In the genomic region with DNA sequence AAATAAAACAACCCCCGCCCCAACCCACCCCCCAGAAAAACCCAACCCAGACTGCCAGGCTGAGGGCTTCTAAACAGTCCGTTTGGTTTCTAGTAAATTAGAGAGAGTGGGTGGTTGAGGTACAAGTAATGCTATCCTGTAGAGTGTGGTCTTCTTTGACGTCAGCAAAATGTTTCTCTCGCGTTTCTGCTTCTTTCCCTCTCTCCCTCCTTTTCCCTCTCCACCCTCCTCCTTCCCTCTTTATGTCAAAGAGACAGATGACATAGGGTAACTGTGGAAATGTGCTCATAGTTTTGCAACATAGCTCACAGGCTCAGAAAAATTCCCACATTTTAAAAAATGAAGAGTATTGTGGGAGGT, we compare ENCODE assay signal across 8 cellular contexts.
DNase-seq lines count a peak whose midpoint lies in the region; ATAC-seq and TF ChIP-seq lines count a peak whose summit lies in the region.

No MANE protein-coding gene starts in this region.

- DNase-seq in H9 = no peak
- no peak for DNase-seq in Right ventricle myocardium superior
- DNase-seq in lower leg skin (ENCODE audit: low spot score in 2 of 2) = no peak
- no peak for DNase-seq in MV-4-11 (lab: John Stamatoyannopoulos, UW)
- no peak for DNase-seq in NCI-H128 (lab: John Stamatoyannopoulos, UW; ENCODE audit: unreplicated experiment)
- DNase-seq in NCI-H82 treated with DMSO at 0.1 percent for 48 hours (lab: John Stamatoyannopoulos, UW; ENCODE audit: unreplicated experiment) = no peak

- H3K36me3 ChIP-seq in skeletal muscle satellite cell (ENCODE audit: insufficient read depth, low read length) = no peaks in the 10 kb centered on the region

- no peaks in the 10 kb centered on the region for H3K79me1 ChIP-seq in H9 (ENCODE audit: insufficient read depth, low read depth, low read length, poor library complexity, severe bottlenecking)

- no peak overlapping the region for H2AK5ac ChIP-seq in H9 (ENCODE audit: insufficient read length, low read length)

- H3K27me3 ChIP-seq in H9 (ENCODE audit: insufficient read depth, low read length) (no peaks in the 10 kb centered on the region; the same call in 1 of the 2 replicates), skeletal muscle satellite cell (ENCODE audit: control insufficient read depth, insufficient read depth, low read length) (no peaks in the 10 kb centered on the region)

- no peak overlapping the region for H3K56ac ChIP-seq in H9 (ENCODE audit: insufficient read length, low read depth, low read length)

- H3K9me3 Mint-ChIP-seq in H9 = no peaks in the 10 kb centered on the region; a peak in 1 of 5 replicates

- peak; percentile 35 for ATAC-seq in Right ventricle myocardium superior (ENCODE audit: poor library complexity)

- no peaks in the 10 kb centered on the region for H3K79me2 ChIP-seq in H9 (ENCODE audit: insufficient read depth, low read length)

- no peak overlapping the region for H2BK20ac ChIP-seq in H9 (ENCODE audit: low read depth, low read length, poor library complexity, severe bottlenecking)

- H3K27ac ChIP-seq in H9 (ENCODE audit: insufficient read length, low read depth, low read length) = peak overlapping the region; percentile 74

- peak overlapping the region; percentile 24; the same call in 1 of the 2 replicates for H3K14ac ChIP-seq in H9 (ENCODE audit: insufficient read depth, low read length)

- H3K4me3 Mint-ChIP-seq in H9 = peak overlapping the region; percentile 45 to 67

- no peak overlapping the region for H2BK5ac ChIP-seq in H9 (ENCODE audit: insufficient read length, low read length)

- H3K9me3 ChIP-seq in H9 (ENCODE audit: control insufficient read depth, low read depth, low read length) (no peaks in the 10 kb centered on the region), skeletal muscle satellite cell (replicated peaks; ENCODE audit: low read length) (no peaks in the 10 kb centered on the region)

- H3K27ac Mint-ChIP-seq in H9 = peak overlapping the region; percentile 27 to 97 (median 74)

- intact Hi-C loops in Right ventricle myocardium superior (cut with DNase I) (no loop called here), lower leg skin (cut with DNase I; ENCODE audit: low total_unique reads) (no loop called here)

- peak overlapping the region; percentile 21 for H3K18ac ChIP-seq in H9 (ENCODE audit: insufficient read length, low read depth, low read length)

- H2BK120ac ChIP-seq in H9 (ENCODE audit: low read depth, low read length, poor library complexity, severe bottlenecking) = peak overlapping the region; percentile 24

- no peak overlapping the region for H4K5ac ChIP-seq in H9 (ENCODE audit: insufficient read length, low read depth, low read length)

- H3K4me3 ChIP-seq in WI38 (ENCODE audit: low read depth, low read length) = peak overlapping the region; percentile 49
- H3K4me3 ChIP-seq in skeletal muscle satellite cell (ENCODE audit: low read length) = peak overlapping the region; percentile 31
- H3K4me3 ChIP-seq in lower leg skin (ENCODE audit: low read depth, poor library complexity, severe bottlenecking) = no peak overlapping the region

- no peak overlapping the region for H3T11ph ChIP-seq in H9 (ENCODE audit: low read length)

- H3K23me2 ChIP-seq in H9 (ENCODE audit: insufficient read length, low read depth, low read length, poor library complexity, severe bottlenecking) = peaks cover 3% of the 10 kb centered on the region

- H2BK12ac ChIP-seq in H9 (ENCODE audit: insufficient read length, low read depth, low read length) = no peak overlapping the region

- H4K91ac ChIP-seq in H9 (ENCODE audit: insufficient read length, low read depth, low read length) = no peak overlapping the region

- no peak overlapping the region for H3K4ac ChIP-seq in H9 (ENCODE audit: low read depth, low read length)

- H3K4me1 Mint-ChIP-seq in H9 = peaks cover 42 to 49% of the 10 kb centered on the region in 2 experiments

- no peak overlapping the region for H4K8ac ChIP-seq in H9 (replicated peaks; ENCODE audit: insufficient read length, low read depth, low read length)

- WGBS in H9 (ENCODE audit: extremely low coverage, insufficient read length, low lambda C conversion rate) = no CpG with 5 or more reads among the region's 5 CpGs
- 12 to 19% methylated on average over 5 of the region's 5 CpGs for WGBS in lower leg skin, 2 donors

- H3K4me2 ChIP-seq in H9 (ENCODE audit: insufficient read depth, insufficient read length, low read length) = peak overlapping the region; percentile 68
- H3K4me2 ChIP-seq in skeletal muscle satellite cell (ENCODE audit: low read length) = peak overlapping the region; percentile 74

- no peak overlapping the region for H3K23ac ChIP-seq in H9 (ENCODE audit: insufficient read length, low read depth, low read length)

- no peak overlapping the region for H3K9ac ChIP-seq in H9 (ENCODE audit: extremely low read depth, insufficient read length, low read length)
- H3K9ac ChIP-seq in skeletal muscle satellite cell (ENCODE audit: low read depth, low read length) = peak overlapping the region; percentile 81

- TF ChIP-seq POLR2A in lower leg skin (IDR thresholded peaks at IDR 0.05) = no peak

- H2AFZ ChIP-seq in H9 (ENCODE audit: low read length) = no peak overlapping the region

- H2BK15ac ChIP-seq in H9 (ENCODE audit: low read depth, low read length) = no peak overlapping the region

- TF ChIP-seq CTCF in H9 (conservative IDR thresholded peaks at IDR 0.05) (no peak), WI38 (IDR thresholded peaks at IDR 0.05; ENCODE audit: low read depth, low read length) (no peak), lower leg skin (IDR thresholded peaks at IDR 0.05) (no peak)

- peaks cover 1% of the 10 kb centered on the region; the same call in 1 of the 2 replicates for H3K27me3 Mint-ChIP-seq in H9 (ENCODE audit: low read depth)

- H3K36me3 Mint-ChIP-seq in H9 (ENCODE audit: insufficient read depth in 1 of 3, low read depth in 3 of 3) = no peaks in the 10 kb centered on the region

- H4K20me1 ChIP-seq in H9 (ENCODE audit: control insufficient read depth, insufficient read depth, insufficient read length) = no peaks in the 10 kb centered on the region

- H3K4me1 ChIP-seq in H9 (ENCODE audit: insufficient read depth, low read length) (peaks cover 10% of the 10 kb centered on the region; the same call in 1 of the 2 replicates), skeletal muscle satellite cell (ENCODE audit: control insufficient read depth, insufficient read depth, low read length) (peaks cover 53% of the 10 kb centered on the region)
